Comparison of ENCODE assay signal across 1 cellular context in genomic region chr11:72721276-72721675, GRCh38.
TF ChIP-seq lines count a peak whose summit lies in the region.

No MANE protein-coding gene starts in this region.

TF ChIP-seq in WTC11, 78 proteins besides CTCF, POLR2A, EP300 and RAD21 (continued from another document):
- TF ChIP-seq E2F5 (CRISPR knock-in tag; IDR thresholded peaks at IDR 0.05), result no peak
- TF ChIP-seq ZNF317 (CRISPR knock-in tag; IDR thresholded peaks at IDR 0.05; ENCODE audit: borderline replicate concordance, low read depth), result no peak
- TF ChIP-seq CREB1 (CRISPR knock-in tag; IDR thresholded peaks at IDR 0.05), result no peak
- TF ChIP-seq CDX4 (CRISPR knock-in tag; IDR thresholded peaks at IDR 0.05; ENCODE audit: borderline replicate concordance), result no peak
